Comparison of ENCODE assay signal across 11 cellular contexts in genomic region chr4:48196758-48197504, GRCh38.
A peak's percentile ranks its signal among the peaks of the same experiment; 100 is the strongest.
DNase-seq lines count a peak whose midpoint lies in the region; ATAC-seq, FAIRE-seq and TF ChIP-seq lines count a peak whose summit lies in the region.
"Had no signal": no experiment of that assay in that cellular context is flagged by ENCODE, and none has a peak within 500 bp of the region (broad histone marks: within the 10 kb centered on the region; RNA-seq: fewer than 3 reads in every experiment).

No MANE protein-coding gene starts in this region.

- in situ Hi-C loops in GM13977 (cut with MboI; ENCODE audit: low pct_unique_long_range_greater_than_20kb, low sequenced_read_pairs, unreplicated experiment), result no loop called here

- no peak for FAIRE-seq in D721Med (lab: Jason Lieb, UNC)

- TF ChIP-seq CTCF in GM13977 (IDR thresholded peaks at IDR 0.05; ENCODE audit: extremely low read depth, insufficient read depth, missing control alignments) (no peak), D721Med (IDR thresholded peaks at IDR 0.05; ENCODE audit: insufficient read depth, missing control alignments) (no peak)

- ATAC-seq in GM19467 (IDR thresholded peaks at IDR 0.05; ENCODE audit: unreplicated experiment) (peak; percentile 59), HG02981 (IDR thresholded peaks at IDR 0.05; ENCODE audit: unreplicated experiment) (peak; percentile 56)

- DNase-seq in GM13977 (ENCODE audit: low spot score) (peak; percentile 31), MV-4-11 (lab: John Stamatoyannopoulos, UW) (peak; percentile 82), SHP77 treated with DMSO at 0.1 percent for 48 hours (lab: John Stamatoyannopoulos, UW) (no peak), NCI-H1417 treated with DMSO at 0.1 percent for 48 hours (lab: John Stamatoyannopoulos, UW) (no peak), NCI-H748 (lab: John Stamatoyannopoulos, UW; ENCODE audit: unreplicated experiment) (no peak), D721Med (ENCODE audit: insufficient read length, low spot score) (no peak)
- DNase-seq: H7, NCI-H146, right cardiac atrium had no signal

Comparison
In these comparisons a context has a peak if more than half of its experiments do, and no peak if none do; other contexts are left out.
1. DNase-seq: peak in GM13977 (single experiment) and MV-4-11 (single experiment); none in SHP77 treated with DMSO at 0.1 percent for 48 hours (single experiment), NCI-H1417 treated with DMSO at 0.1 percent for 48 hours (single experiment), NCI-H748 (single experiment) and D721Med (single experiment).